In genomic region chr2:215929602-215930335, GRCh38 we compare ENCODE assay signal across 14 cellular contexts.
DNase-seq lines count a peak whose midpoint lies in the region; ATAC-seq, FAIRE-seq and TF ChIP-seq lines count a peak whose summit lies in the region.
"Had no signal": no experiment of that assay in that cellular context is flagged by ENCODE, and none has a peak within 500 bp of the region (broad histone marks: within the 10 kb centered on the region; RNA-seq: fewer than 3 reads in every experiment).

No MANE protein-coding gene starts in this region.

- TF ChIP-seq POLR2A in GM12878 (IDR thresholded peaks at IDR 0.05; ENCODE audit: low read depth, low read length): no peak

- H3K4me1 ChIP-seq in GM12878 (ENCODE audit: control insufficient read depth, insufficient read depth, low read length) (peaks cover 4% of the 10 kb centered on the region; the same call in 1 of the 2 replicates), mesendoderm (ENCODE audit: control insufficient read depth, low read depth, low read length) (peaks cover 4% of the 10 kb centered on the region)
- H3K4me1 ChIP-seq: spleen had no signal

- CTCF ChIA-PET in GM12878 (lab: Yijun Ruan, JAX): interaction anchor here (0.9 to 3.7 kb wide), 13 partner anchors 11 to 660 kb away, joined by 3 to 34 read pairs (median 4); no protein-coding TSS in a partner anchor

- no peaks in the 10 kb centered on the region for H3K9me3 ChIP-seq in GM12878 (replicated peaks; ENCODE audit: control insufficient read depth, insufficient read depth, low read length)
- H3K9me3 ChIP-seq: spleen had no signal

- no peak overlapping the region for H3K4me3 ChIP-seq in GM12878
- H3K4me3 ChIP-seq in mesendoderm (ENCODE audit: low read length): no peak overlapping the region
- H3K4me3 ChIP-seq: spleen had no signal

- H2AK5ac ChIP-seq in mesendoderm (ENCODE audit: low read length): no peak overlapping the region

- peak; percentile 39 for DNase-seq in EL
- DNase-seq in GM12878 (ENCODE audit: low read depth, low spot score): no peak
- DNase-seq in mesendoderm: peak; percentile 58
- no peak for DNase-seq in central memory CD4-positive, alpha-beta T cell
- no peak for DNase-seq in NK-92 (lab: John Stamatoyannopoulos, UW; ENCODE audit: unreplicated experiment)
- DNase-seq: activated T-cell treated with anti-CD3 and anti-CD28 coated beads for 4 hours, natural killer cell, NCI-H1417 treated with DMSO at 0.1 percent for 48 hours, spleen, T1000 had no signal

- POLR2A ChIA-PET in GM12878 (lab: Charles Lee): interaction anchor here (0.5 to 0.6 kb wide), 2 partner anchors 132 to 595 kb away, joined by 4 to 5 read pairs; no protein-coding TSS in a partner anchor

- no peak overlapping the region for H4K5ac ChIP-seq in mesendoderm (ENCODE audit: low read length)

- RAD21 ChIA-PET in GM12878 (lab: Charles Lee; ENCODE audit: unreplicated experiment): interaction anchor here (1.0 kb wide), 1 partner anchor 101 kb away, joined by 3 read pairs; no protein-coding TSS in a partner anchor

- H3K27me3 ChIP-seq in GM12878 (replicated peaks in 1 of 2; ENCODE audit: control insufficient read depth in 2 of 2, insufficient read depth in 2 of 2, low read length in 1 of 2): no peaks in the 10 kb centered on the region
- H3K27me3 ChIP-seq in mesendoderm (ENCODE audit: insufficient read depth, low read length, poor library complexity): no peaks in the 10 kb centered on the region

- no peak for FAIRE-seq in GM12878 (lab: Jason Lieb, UNC)
- FAIRE-seq: islet of Langerhans had no signal

- H2BK15ac ChIP-seq in mesendoderm (replicated peaks; ENCODE audit: low read depth): no peak overlapping the region

- SMC1A ChIA-PET in GM12878 (lab: Charles Lee; ENCODE audit: uncharacterized antibody, unreplicated experiment): interaction anchor here (0.5 to 2.1 kb wide), 8 partner anchors 10 to 618 kb away, joined by 3 to 6 read pairs (median 3); partner anchors contain the start of gene ATIC

- BruUV-seq in GM12878 (replicated peaks; lab: Mats Ljungman, UMichigan): no TSS peak

- H4K8ac ChIP-seq in mesendoderm (ENCODE audit: low read depth, low read length): no peak overlapping the region

- H2BK120ac ChIP-seq in mesendoderm (ENCODE audit: low read depth, low read length): no peak overlapping the region

- H3K36me3 ChIP-seq in GM12878 (ENCODE audit: control insufficient read depth in 2 of 2, insufficient read depth in 2 of 2, low read length in 1 of 2) (no peaks in the 10 kb centered on the region), mesendoderm (ENCODE audit: control insufficient read depth, insufficient read depth, low read length) (no peaks in the 10 kb centered on the region)
- H3K36me3 ChIP-seq: spleen had no signal

- H3K18ac ChIP-seq in mesendoderm (ENCODE audit: low read length): peak overlapping the region; percentile 3

- ATAC-seq in HG03432 (IDR thresholded peaks at IDR 0.05; ENCODE audit: unreplicated experiment) (peak; percentile 67), GM12878 (peak; percentile 57), HG03442 (IDR thresholded peaks at IDR 0.05; ENCODE audit: unreplicated experiment) (no peak), GM21360 (IDR thresholded peaks at IDR 0.05; ENCODE audit: unreplicated experiment) (no peak)

- no peak for TF ChIP-seq CTCF in GM12878 (IDR thresholded peaks at IDR 0.05 in 2 of 3, conservative IDR thresholded peaks at IDR 0.05 in 1 of 3; ENCODE audit: control insufficient read depth in 2 of 3, extremely low read depth in 1 of 3, insufficient read depth in 1 of 3, low read depth in 3 of 3, low read length in 3 of 3)

- no peak overlapping the region for H2AFZ ChIP-seq in GM12878 (ENCODE audit: control insufficient read depth, low read depth, low read length)

- H4K20me1 ChIP-seq in GM12878 (ENCODE audit: control insufficient read depth, insufficient read depth): no peaks in the 10 kb centered on the region; the same call in 1 of the 2 replicates

- H3K9ac ChIP-seq in GM12878 (ENCODE audit: control insufficient read depth, insufficient read depth, low read length) (no peak overlapping the region), mesendoderm (ENCODE audit: low read length) (no peak overlapping the region)

- no peak overlapping the region for H3K27ac ChIP-seq in GM12878 (ENCODE audit: control insufficient read depth, insufficient read depth)
- H3K27ac ChIP-seq in mesendoderm (ENCODE audit: low read depth, low read length): peak overlapping the region; percentile 2
- H3K27ac ChIP-seq: spleen had no signal

- TF ChIP-seq RAD21 in GM12878 (IDR thresholded peaks at IDR 0.05; ENCODE audit: insufficient read depth, low read depth, low read length): no peak

- peak overlapping the region; percentile 75 for H2BK5ac ChIP-seq in mesendoderm (ENCODE audit: low read length)

- H3K56ac ChIP-seq in mesendoderm (ENCODE audit: low read length): peak overlapping the region; percentile 68

- H3K23ac ChIP-seq in mesendoderm (ENCODE audit: low read length): no peak overlapping the region

- intact Hi-C loops in GM12878 (cut with micrococcal nuclease; ENCODE audit: unreplicated experiment): no loop called here

- no peaks in the 10 kb centered on the region for H3K79me1 ChIP-seq in mesendoderm (ENCODE audit: low read length)

- no peak for TF ChIP-seq EP300 in GM12878 (IDR thresholded peaks at IDR 0.05; ENCODE audit: borderline replicate concordance in 1 of 2, control insufficient read depth in 1 of 2, low read depth in 2 of 2, low read length in 2 of 2)

- no peak overlapping the region for H3K4ac ChIP-seq in mesendoderm (ENCODE audit: low read depth, low read length)

- H3K4me2 ChIP-seq in GM12878 (ENCODE audit: control insufficient read depth, insufficient read depth): no peak overlapping the region
- H3K4me2 ChIP-seq in mesendoderm (ENCODE audit: low read length): no peak overlapping the region

- H3K79me2 ChIP-seq in GM12878 (ENCODE audit: control insufficient read depth, insufficient read depth, low read length) (no peaks in the 10 kb centered on the region), mesendoderm (ENCODE audit: control insufficient read depth, insufficient read depth, low read length) (no peaks in the 10 kb centered on the region)

- WGBS in GM12878 (ENCODE audit: insufficient coverage, insufficient replicate concordance, low lambda C conversion rate, missing lambda C conversion rate): 78% methylated on average over 6 of the region's 6 CpGs
- no CpG with 5 or more reads among the region's 6 CpGs for whole genome bisulfite sequencing in mesendoderm (ENCODE audit: extremely low coverage, insufficient coverage, low lambda C conversion rate)

- in situ Hi-C loops in GM12878 (cut with MboI): loop anchor here (25.0 kb wide), 1 partner anchor 1617 kb away; no protein-coding TSS in a partner anchor

TF ChIP-seq in GM12878, 131 proteins besides CTCF, POLR2A, EP300 and RAD21:
- TF ChIP-seq, protein P1, sequence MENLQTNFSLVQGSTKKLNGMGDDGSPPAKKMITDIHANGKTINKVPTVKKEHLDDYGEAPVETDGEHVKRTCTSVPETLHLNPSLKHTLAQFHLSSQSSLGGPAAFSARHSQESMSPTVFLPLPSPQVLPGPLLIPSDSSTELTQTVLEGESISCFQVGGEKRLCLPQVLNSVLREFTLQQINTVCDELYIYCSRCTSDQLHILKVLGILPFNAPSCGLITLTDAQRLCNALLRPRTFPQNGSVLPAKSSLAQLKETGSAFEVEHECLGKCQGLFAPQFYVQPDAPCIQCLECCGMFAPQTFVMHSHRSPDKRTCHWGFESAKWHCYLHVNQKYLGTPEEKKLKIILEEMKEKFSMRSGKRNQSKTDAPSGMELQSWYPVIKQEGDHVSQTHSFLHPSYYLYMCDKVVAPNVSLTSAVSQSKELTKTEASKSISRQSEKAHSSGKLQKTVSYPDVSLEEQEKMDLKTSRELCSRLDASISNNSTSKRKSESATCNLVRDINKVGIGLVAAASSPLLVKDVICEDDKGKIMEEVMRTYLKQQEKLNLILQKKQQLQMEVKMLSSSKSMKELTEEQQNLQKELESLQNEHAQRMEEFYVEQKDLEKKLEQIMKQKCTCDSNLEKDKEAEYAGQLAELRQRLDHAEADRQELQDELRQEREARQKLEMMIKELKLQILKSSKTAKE (IDR thresholded peaks at IDR 0.05; ENCODE audit: low read depth, poor library complexity, severe bottlenecking): no peak
- no peak for TF ChIP-seq MEF2B (IDR thresholded peaks at IDR 0.05; ENCODE audit: partially characterized antibody, poor library complexity, severe bottlenecking)
- TF ChIP-seq CREM (IDR thresholded peaks at IDR 0.05; ENCODE audit: low read depth): no peak
- TF ChIP-seq FOXK2 (IDR thresholded peaks at IDR 0.05): no peak
- TF ChIP-seq, protein P2, sequence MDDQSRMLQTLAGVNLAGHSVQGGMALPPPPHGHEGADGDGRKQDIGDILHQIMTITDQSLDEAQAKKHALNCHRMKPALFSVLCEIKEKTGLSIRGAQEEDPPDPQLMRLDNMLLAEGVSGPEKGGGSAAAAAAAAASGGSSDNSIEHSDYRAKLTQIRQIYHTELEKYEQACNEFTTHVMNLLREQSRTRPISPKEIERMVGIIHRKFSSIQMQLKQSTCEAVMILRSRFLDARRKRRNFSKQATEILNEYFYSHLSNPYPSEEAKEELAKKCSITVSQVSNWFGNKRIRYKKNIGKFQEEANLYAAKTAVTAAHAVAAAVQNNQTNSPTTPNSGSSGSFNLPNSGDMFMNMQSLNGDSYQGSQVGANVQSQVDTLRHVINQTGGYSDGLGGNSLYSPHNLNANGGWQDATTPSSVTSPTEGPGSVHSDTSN (IDR thresholded peaks at IDR 0.05; ENCODE audit: insufficient replicate concordance, low read depth, low read length): no peak
- TF ChIP-seq HDGF (IDR thresholded peaks at IDR 0.05): no peak
- no peak for TF ChIP-seq GABPA (IDR thresholded peaks at IDR 0.05; ENCODE audit: low read depth)
- no peak for TF ChIP-seq MLLT1 (IDR thresholded peaks at IDR 0.05)
- TF ChIP-seq NR2C2 (IDR thresholded peaks at IDR 0.05; ENCODE audit: borderline replicate concordance, control insufficient read depth, insufficient read length, low read depth): no peak

Comparison
In these comparisons a context has a peak if more than half of its experiments do, and no peak if none do; other contexts are left out.
1. DNase-seq: peak in EL (single experiment) and mesendoderm (single experiment); none in GM12878 (single experiment), central memory CD4-positive, alpha-beta T cell (single experiment) and NK-92 (single experiment).
2. ATAC-seq: peak in HG03432 (single experiment) and GM12878 (single experiment); none in HG03442 (single experiment) and GM21360 (single experiment).